ENCODE assay signal across 7 cellular contexts in the genomic region with DNA sequence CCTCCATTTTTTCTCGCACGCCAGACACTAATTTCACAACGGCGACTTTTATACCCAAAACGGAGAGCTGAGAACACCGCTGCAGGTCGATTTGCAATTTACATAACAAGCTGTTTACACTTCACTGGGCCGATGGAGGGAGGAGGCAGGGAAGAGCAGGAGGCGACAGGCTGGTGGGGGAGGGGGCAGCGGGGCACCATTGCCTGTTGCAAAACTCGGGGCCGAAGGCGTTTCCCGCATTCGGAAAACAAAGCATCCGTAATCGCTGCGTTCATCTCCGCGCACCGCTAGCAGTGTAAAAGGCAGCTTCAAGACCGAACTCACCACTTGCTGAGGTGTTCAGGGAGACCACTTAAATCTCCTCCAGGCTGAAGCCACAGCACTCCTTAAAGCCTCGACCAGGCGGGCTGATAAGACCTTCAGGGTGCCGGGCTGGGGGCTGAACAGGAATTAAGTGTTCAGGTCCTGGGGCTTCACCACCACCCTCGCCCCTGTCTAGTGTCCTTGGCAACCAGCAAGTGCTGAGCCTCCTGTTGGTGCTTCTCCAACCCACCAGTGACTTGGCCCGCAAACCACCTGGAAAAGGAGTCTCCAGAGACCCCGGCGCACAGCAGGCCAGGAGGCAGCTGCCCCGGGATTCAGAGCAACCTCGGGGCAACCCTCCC. TPM values are rescaled to one million over a fixed set of nuclear protein-coding genes. Genes with fewer than 3 reads are reported as not detected.
DNase-seq lines count a peak whose midpoint lies in the region; ATAC-seq, FAIRE-seq and TF ChIP-seq lines count a peak whose summit lies in the region.

No MANE protein-coding gene starts in this region.

- no peak for TF ChIP-seq EP300 in GM12878 (IDR thresholded peaks at IDR 0.05; ENCODE audit: borderline replicate concordance in 1 of 2, control insufficient read depth in 1 of 2, low read depth in 2 of 2, low read length in 2 of 2)
- no peak for TF ChIP-seq EP300 in neural cell (conservative IDR thresholded peaks at IDR 0.05; ENCODE audit: poor library complexity, severe bottlenecking)
- no peak for TF ChIP-seq EP300 in transverse colon (IDR thresholded peaks at IDR 0.05; ENCODE audit: low read depth)

- H3K9me3 ChIP-seq in GM12878 (replicated peaks; ENCODE audit: control insufficient read depth, insufficient read depth, low read length) (no peaks in the 10 kb centered on the region), neural cell (ENCODE audit: low read length) (no peaks in the 10 kb centered on the region), transverse colon (no peaks in the 10 kb centered on the region)

- in situ Hi-C loops in GM12878 (cut with MboI), result loop anchor here (5.0 kb wide), 1 partner anchor 585 kb away; no protein-coding TSS in a partner anchor
- in situ Hi-C loops in transverse colon (cut with MboI; ENCODE audit: low pct_ligation_motif_present in 1 of 4, low pct_unique_long_range_greater_than_20kb in 1 of 4, low sequenced_read_pairs in 3 of 4), result no loop called here

- H3K9ac ChIP-seq in GM12878 (ENCODE audit: control insufficient read depth, insufficient read depth, low read length) (no peak overlapping the region), neural cell (ENCODE audit: low read length) (no peak overlapping the region)

- H3K4me3 ChIP-seq in GM06990 (replicated peaks; ENCODE audit: low read depth, low read length) (peak overlapping the region; percentile 5), GM12878 (peak overlapping the region; percentile 10; the same call in 1 of the 2 replicates), neural cell (ENCODE audit: low read length) (no peak overlapping the region), transverse colon (no peak overlapping the region)

- H4K20me1 ChIP-seq in GM12878 (ENCODE audit: control insufficient read depth, insufficient read depth) (0 out of 2 replicates have a peak, but pooled peaks cover 3% of the 10 kb centered on the region), neural cell (ENCODE audit: insufficient read depth) (no peaks in the 10 kb centered on the region)

- TF ChIP-seq POLR2A in GM12878 (IDR thresholded peaks at IDR 0.05; ENCODE audit: low read depth, low read length) (no peak), transverse colon (IDR thresholded peaks at IDR 0.05) (no peak)

- ATAC-seq in GM12878, result no peak

- CTCF ChIA-PET in GM12878 (lab: Yijun Ruan, JAX), result interaction anchor here (0.7 to 3.4 kb wide), 8 partner anchors 11 to 601 kb away, joined by 3 to 25 read pairs (median 4); no protein-coding TSS in a partner anchor

- H3F3A ChIP-seq in neural cell (ENCODE audit: insufficient read depth, low read length, poor library complexity, severe bottlenecking), result no peaks in the 10 kb centered on the region

- H3K79me2 ChIP-seq in GM12878 (ENCODE audit: control insufficient read depth, insufficient read depth, low read length), result no peaks in the 10 kb centered on the region
- no peaks in the 10 kb centered on the region for H3K79me2 ChIP-seq in neural cell (replicated peaks; ENCODE audit: insufficient read depth, low read length)

- intact Hi-C loops in GM12878 (cut with micrococcal nuclease; ENCODE audit: unreplicated experiment), result loop anchor here (10.0 kb wide), 1 partner anchor 167 kb away; no protein-coding TSS in a partner anchor
- intact Hi-C loops in transverse colon (cut with DNase I; ENCODE audit: low total_unique reads), result loop anchor here (10.0 kb wide), 2 partner anchors 497 to 837 kb away; no protein-coding TSS in a partner anchor

- H3K4me1 ChIP-seq in GM12878 (ENCODE audit: control insufficient read depth, insufficient read depth, low read length) (peaks cover 10% of the 10 kb centered on the region), transverse colon (peaks cover 16 to 62% (median 46%) of the 10 kb centered on the region in 4 donors)

- BruUV-seq in GM12878 (replicated peaks; lab: Mats Ljungman, UMichigan), result no TSS peak

- H3K36me3 ChIP-seq in GM06990 (ENCODE audit: control insufficient read depth, insufficient read depth, low read length) (no peaks in the 10 kb centered on the region), GM12878 (ENCODE audit: control insufficient read depth in 2 of 2, insufficient read depth in 2 of 2, low read length in 1 of 2) (no peaks in the 10 kb centered on the region), neural cell (ENCODE audit: insufficient read depth, low read length) (no peaks in the 10 kb centered on the region), transverse colon (no peaks in the 10 kb centered on the region)

- no peaks in the 10 kb centered on the region for H3K9me2 ChIP-seq in neural cell (ENCODE audit: insufficient read depth, low read length)

- no peak for TF ChIP-seq RAD21 in GM12878 (IDR thresholded peaks at IDR 0.05; ENCODE audit: insufficient read depth, low read depth, low read length)
- no peak for TF ChIP-seq RAD21 in neural cell (conservative IDR thresholded peaks at IDR 0.05)

- POLR2A ChIA-PET in GM12878 (lab: Charles Lee), result no interaction called here

- SMC1A ChIA-PET in GM12878 (lab: Charles Lee; ENCODE audit: uncharacterized antibody, unreplicated experiment), result interaction anchor here (1.0 to 2.1 kb wide), 4 partner anchors 11 to 499 kb away, joined by 4 to 16 read pairs (median 8); no protein-coding TSS in a partner anchor

- DNase-seq in GM06990 (ENCODE audit: extremely low read depth, insufficient read length) (no peak), NCI-H1105 (lab: John Stamatoyannopoulos, UW) (peak; percentile 45), GM12878 (ENCODE audit: low read depth, low spot score) (no peak), NK-92 (lab: John Stamatoyannopoulos, UW; ENCODE audit: unreplicated experiment) (no peak), transverse colon (no peak)
- no peak for DNase-seq in NK-92 treated with Interleukin-12 subunit alpha and Interleukin-12 subunit beta, amount 100 ng/mL, for 24 hours (lab: John Stamatoyannopoulos, UW)

- H2AFZ ChIP-seq in GM12878 (ENCODE audit: control insufficient read depth, low read depth, low read length) (no peak overlapping the region), neural cell (ENCODE audit: low read depth, low read length) (no peak overlapping the region)

- peaks cover 5% of the 10 kb centered on the region for H3K27me3 ChIP-seq in GM06990 (replicated peaks; ENCODE audit: control insufficient read depth, insufficient read depth, low read length)
- H3K27me3 ChIP-seq in GM12878 (replicated peaks in 1 of 2; ENCODE audit: control insufficient read depth in 2 of 2, insufficient read depth in 2 of 2, low read length in 1 of 2), result peaks cover 27 to 48% of the 10 kb centered on the region in 2 experiments
- H3K27me3 ChIP-seq in neural cell (ENCODE audit: insufficient read depth, low read depth, low read length), result peaks cover 93% of the 10 kb centered on the region
- peaks cover 92% of the 10 kb centered on the region for H3K27me3 ChIP-seq in transverse colon

- peak overlapping the region; percentile 19; the same call in 1 of the 2 replicates for H3K4me2 ChIP-seq in GM12878 (ENCODE audit: control insufficient read depth, insufficient read depth)
- no peak overlapping the region for H3K4me2 ChIP-seq in neural cell (ENCODE audit: low read length)

- no peak overlapping the region for H3K27ac ChIP-seq in GM12878 (ENCODE audit: control insufficient read depth, insufficient read depth)
- H3K27ac ChIP-seq in neural cell (ENCODE audit: low read length), result no peak overlapping the region
- H3K27ac ChIP-seq in transverse colon, result no peak overlapping the region

- FAIRE-seq in GM12878 (lab: Jason Lieb, UNC), result peak; percentile 78

- WGBS in GM12878 (ENCODE audit: insufficient coverage, insufficient replicate concordance, low lambda C conversion rate, missing lambda C conversion rate), result 6% methylated on average over 30 of the region's 31 CpGs
- WGBS in transverse colon (ENCODE audit: low coverage in 1 of 2), 2 donors, result 5 to 13% methylated on average over 7 to 31 of the region's 31 CpGs

- RAD21 ChIA-PET in GM12878 (lab: Charles Lee; ENCODE audit: unreplicated experiment), result interaction anchor here (0.8 to 2.3 kb wide), 5 partner anchors 10 to 841 kb away, joined by 3 to 8 read pairs (median 4); no protein-coding TSS in a partner anchor

- TF ChIP-seq CTCF in GM06990 (IDR thresholded peaks at IDR 0.05; ENCODE audit: insufficient read depth, low read length, poor library complexity, severe bottlenecking), result no peak
- no peak for TF ChIP-seq CTCF in GM12878 (IDR thresholded peaks at IDR 0.05 in 2 of 3, conservative IDR thresholded peaks at IDR 0.05 in 1 of 3; ENCODE audit: control insufficient read depth in 2 of 3, extremely low read depth in 1 of 3, insufficient read depth in 1 of 3, low read depth in 3 of 3, low read length in 3 of 3)
- TF ChIP-seq CTCF in neural cell (IDR thresholded peaks at IDR 0.05; ENCODE audit: poor library complexity, severe bottlenecking), result no peak
- TF ChIP-seq CTCF in transverse colon (IDR thresholded peaks at IDR 0.05), result no peak

TF ChIP-seq in GM12878, 131 proteins besides CTCF, POLR2A, EP300 and RAD21:
- TF ChIP-seq EZH2 (IDR thresholded peaks at IDR 0.05; ENCODE audit: borderline replicate concordance, control insufficient read depth, low read depth, low read length), result peak; percentile 77; the same call in 1 of the 2 replicates
- no peak for TF ChIP-seq BHLHE40 (IDR thresholded peaks at IDR 0.05; ENCODE audit: borderline replicate concordance in 1 of 2, low read depth in 2 of 2, low read length in 1 of 2)

RNA-seq across cellular contexts. Expression of gene FOXC1, which starts 2.0 kb away (rescaled TPM):
- total RNA-seq in GM12878 (2013; cell fraction: nucleolus; rRNA removed), result not detected in 2 replicates
- total RNA-seq in GM12878 (2014; rRNA removed), result 0.38 and 0.51 TPM in 2 replicates
- 0.37 and 0.45 TPM in 2 replicates for total RNA-seq in GM12878 (2014; rRNA removed; fragmentation: Illumina TruSeq; extraction: Trizol)
- 1.5 and 1.7 TPM in 2 replicates for total RNA-seq in GM12878 (2021)
- polyA plus RNA-seq in GM12878 (2011; ENCODE audit: low read depth), result 0.26 TPM
- polyA plus RNA-seq in GM12878 (2011; rRNA removed), result 0.17 and 0.26 TPM in 2 replicates
- 0.07 and 0.17 TPM in 2 replicates for polyA plus RNA-seq in GM12878 (2011; cell fraction: cytosol; rRNA removed)
- 0.19 and 0.31 TPM in 2 replicates for polyA plus RNA-seq in GM12878 (2011; cell fraction: nucleus; rRNA removed)
- 0.24 and 0.38 TPM in 2 replicates for polyA plus RNA-seq in GM12878 (2012)
- polyA plus RNA-seq in GM12878 (2014; fragmentation: Illumina TruSeq; extraction: Trizol), result 0.81 and 0.97 TPM in 2 replicates
- under 1 TPM; 0.13 to 0.26 TPM for polyA plus RNA-seq in GM12878 (2014; fragmentation: Nextera tagmentation; extraction: Ambion mirVana)
- polyA plus RNA-seq in GM12878 (2014; rRNA removed), result 0.60 and 0.94 TPM in 2 replicates
- not detected for polyA plus RNA-seq in GM12878 (2016; fragmentation: Nextera tagmentation; extraction: Ambion mirVana)
- 0.15 TPM in 1 of 2 replicates, not detected in the other for polyA minus RNA-seq in GM12878 (2011; rRNA and poly(A)+ RNA removed)
- 0.53 and 0.83 TPM in 2 replicates for polyA minus RNA-seq in GM12878 (2011; cell fraction: cytosol; rRNA and poly(A)+ RNA removed)
- 0.12 and 0.57 TPM in 2 replicates for polyA minus RNA-seq in GM12878 (2011; cell fraction: nucleus; rRNA and poly(A)+ RNA removed)
- polyA plus RNA-seq in neural cell, result 0.09 TPM in 1 of 2 replicates, not detected in the other
- polyA minus RNA-seq in neural cell, result not detected in 2 replicates
- total RNA-seq in transverse colon, result under 1 TPM; 0.75 to 0.96 (median 0.79) TPM

Comparison
In these comparisons a context has a peak if more than half of its experiments do, and no peak if none do; other contexts are left out.
1. H3K4me3 ChIP-seq: peak in GM06990 (single experiment) and GM12878 (single experiment); none in neural cell (single experiment) and transverse colon (0 of 4).